ENCODE assay signal across 15 cellular contexts in genomic region chr4:7799306-7799705, GRCh38.
"Had no signal": no experiment of that assay in that cellular context is flagged by ENCODE, and none has a peak within 500 bp of the region (broad histone marks: within the 10 kb centered on the region; RNA-seq: fewer than 3 reads in every experiment).

No MANE protein-coding gene starts in this region.

- H3K27me3 Mint-ChIP-seq: effector memory CD8-positive, alpha-beta T cell; naive thymus-derived CD8-positive, alpha-beta T cell; type B pancreatic cell had no signal

- H3K9me3 Mint-ChIP-seq: dendritic cell treated with granulocyte-macrophage colony-stimulating factor and Interleukin-4, amounts not matched to agents 40 ng/mL and 50 ng/mL, for 4 days; effector memory CD8-positive, alpha-beta T cell; naive thymus-derived CD8-positive, alpha-beta T cell; type B pancreatic cell had no signal

- H3K4me3 Mint-ChIP-seq: dendritic cell treated with granulocyte-macrophage colony-stimulating factor and Interleukin-4, amounts not matched to agents 40 ng/mL and 50 ng/mL, for 4 days; effector memory CD8-positive, alpha-beta T cell; naive thymus-derived CD8-positive, alpha-beta T cell; type B pancreatic cell had no signal

- ATAC-seq: effector memory CD8-positive, alpha-beta T cell; heart left ventricle; mucosa of descending colon; naive thymus-derived CD8-positive, alpha-beta T cell; pancreas had no signal

- H3K27ac Mint-ChIP-seq: dendritic cell treated with granulocyte-macrophage colony-stimulating factor and Interleukin-4, amounts not matched to agents 40 ng/mL and 50 ng/mL, for 4 days; naive thymus-derived CD8-positive, alpha-beta T cell; type B pancreatic cell had no signal

- DNase-seq: cerebellar nuclear complex; effector memory CD8-positive, alpha-beta T cell; foreskin melanocyte; heart left ventricle; mucosa of descending colon; naive thymus-derived CD8-positive, alpha-beta T cell; pancreas; retina; small intestine; stimulated activated CD4-positive, alpha-beta T cell treated with anti-CD3 and anti-CD28 coated beads, Interleukin-2, amount 100 ng/mL, for 48 hours; stimulated activated naive CD4-positive, alpha-beta T cell treated with Interleukin-2 at 50 U/mL for 16 hours; thyroid gland; uterus had no signal
